Comparison of ENCODE assay signal across 8 cellular contexts in the genomic region with DNA sequence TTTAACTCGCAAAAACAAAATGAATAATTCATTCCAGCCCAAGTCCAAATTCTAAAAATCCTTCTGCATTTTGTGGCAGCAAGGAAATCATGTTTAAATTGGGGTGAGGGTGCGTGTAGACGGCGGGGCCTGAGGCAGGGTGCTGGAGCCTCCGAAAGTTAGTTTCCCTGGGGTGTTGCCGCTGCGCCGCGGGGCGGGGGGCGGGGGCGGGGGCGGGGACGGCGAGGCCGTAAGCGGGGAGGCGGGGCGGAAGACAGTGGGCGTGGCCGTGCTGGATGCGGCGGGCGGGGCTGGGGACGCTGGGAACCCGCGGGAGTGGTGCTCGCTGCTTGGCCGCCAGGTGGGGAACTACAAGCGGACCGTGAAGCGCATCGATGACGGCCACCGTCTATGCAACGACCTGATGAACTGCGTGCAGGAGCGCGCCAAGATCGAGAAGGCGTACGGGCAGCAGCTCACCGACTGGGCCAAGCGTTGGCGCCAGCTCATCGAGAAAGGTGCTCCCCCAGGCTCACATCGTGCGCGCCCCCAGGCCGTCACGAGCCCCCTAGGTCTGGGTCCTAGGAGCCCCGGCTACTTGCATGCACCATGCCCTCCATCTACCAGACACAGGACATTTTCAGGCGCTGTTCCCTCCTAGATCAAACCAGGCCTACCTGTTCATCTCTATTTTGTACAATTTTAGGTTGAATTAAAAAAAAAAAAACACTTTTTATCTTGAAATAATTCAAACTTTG. TPM values are rescaled to one million over a fixed set of nuclear protein-coding genes. Genes with fewer than 3 reads are reported as not detected.
DNase-seq lines count a peak whose midpoint lies in the region; ATAC-seq and TF ChIP-seq lines count a peak whose summit lies in the region.

No MANE protein-coding gene starts in this region.

- H3K9ac ChIP-seq in NT2/D1 (ENCODE audit: insufficient read length, low read depth): peak overlapping the region; percentile 67

- no peaks in the 10 kb centered on the region for H3K9me3 Mint-ChIP-seq in mesothelial cell of epicardium

- H3K36me3 ChIP-seq in NT2/D1 (ENCODE audit: insufficient read depth, insufficient read length, low read length): no peaks in the 10 kb centered on the region

- peak overlapping the region; percentile 16 for H3K27ac Mint-ChIP-seq in mesothelial cell of epicardium

- H3K4me3 ChIP-seq in NT2/D1 (ENCODE audit: insufficient read length, low read depth): peak overlapping the region; percentile 39

- peak overlapping the region; percentile 59 for H3K4me3 Mint-ChIP-seq in mesothelial cell of epicardium

- peaks cover 8% of the 10 kb centered on the region for H3K27me3 Mint-ChIP-seq in mesothelial cell of epicardium (ENCODE audit: low read depth)

- H3K4me1 Mint-ChIP-seq in mesothelial cell of epicardium: peaks cover 9% of the 10 kb centered on the region

- H3K9me3 ChIP-seq in NT2/D1 (ENCODE audit: insufficient read depth, low read length): no peaks in the 10 kb centered on the region

- H3K36me3 Mint-ChIP-seq in mesothelial cell of epicardium: no peaks in the 10 kb centered on the region

- TF ChIP-seq CTCF in mesothelial cell of epicardium (IDR thresholded peaks at IDR 0.05; ENCODE audit: unreplicated experiment): peak; percentile 77

- H3K27me3 ChIP-seq in NT2/D1 (ENCODE audit: insufficient read depth, insufficient read length): no peaks in the 10 kb centered on the region

- peaks cover 21% of the 10 kb centered on the region for H3K4me1 ChIP-seq in NT2/D1 (ENCODE audit: insufficient read depth, insufficient read length)

- ATAC-seq in GM21526 (IDR thresholded peaks at IDR 0.05; ENCODE audit: low FRiP score, unreplicated experiment): peak; percentile 73

- DNase-seq in COLO829 (ENCODE audit: low spot score): peak; percentile 95
- DNase-seq in HuH-7 (ENCODE audit: low spot score): peak; percentile 92
- peak; percentile 81 for DNase-seq in NT2/D1 (ENCODE audit: low read depth, low spot score)
- peak; percentile 90 for DNase-seq in activated CD8-positive, alpha-beta memory T cell treated with anti-CD3 and anti-CD28 coated beads, Interleukin-2, amount 50 U/mL, for 1 hour (ENCODE audit: extremely low read depth)
- peak; percentile 84 for DNase-seq in epidermal melanocyte (ENCODE audit: insufficient read length, low spot score)
- peak; percentile 91 to 96 for DNase-seq in mesothelial cell of epicardium (ENCODE audit: low spot score in 2 of 2, unreplicated experiment in 2 of 2)
- DNase-seq in stimulated activated CD8-positive, alpha-beta memory T cell treated with anti-CD3 and anti-CD28 coated beads, Interleukin-15, amount 100 ng/mL, for 24 hours (ENCODE audit: low read depth): peak; percentile 96

RNA-seq across cellular contexts. Expression of a gene that starts 29.0 kb away (rescaled TPM):
- total RNA-seq in mesothelial cell of epicardium: 0.34 to 0.50 TPM (median 0.40 TPM) in 3 replicates

Comparison
In these comparisons a context has a peak if more than half of its experiments do, and no peak if none do; other contexts are left out.
1. Peak in every context shown above with its lines: DNase-seq, ATAC-seq and H3K4me3 ChIP-seq.